ENCODE assay signal across 10 cellular contexts in the genomic region with DNA sequence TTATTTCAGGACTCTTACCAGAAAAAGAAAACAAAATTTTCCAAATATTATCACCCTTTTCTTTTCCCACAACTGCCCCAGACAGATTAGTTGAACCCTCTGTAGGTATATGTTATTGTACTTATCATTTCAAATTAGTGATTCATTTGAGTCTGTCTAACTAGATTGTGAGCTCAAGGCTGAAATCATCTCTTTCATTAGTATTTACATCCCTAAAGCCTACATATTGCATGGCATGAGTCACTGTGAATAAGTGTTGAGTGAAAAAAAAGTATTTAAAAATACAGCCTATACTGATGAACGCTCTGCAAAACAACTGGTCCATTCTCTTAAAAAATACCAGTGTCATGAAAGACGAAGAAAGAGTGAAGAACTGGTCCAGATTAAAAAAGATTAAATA. TPM values are rescaled to one million over a fixed set of nuclear protein-coding genes. Genes with fewer than 3 reads are reported as not detected.
"Had no signal": no experiment of that assay in that cellular context is flagged by ENCODE, and none has a peak within 500 bp of the region (broad histone marks: within the 10 kb centered on the region; RNA-seq: fewer than 3 reads in every experiment).

No MANE protein-coding gene starts in this region.

- ATAC-seq: HepG2, K562 had no signal

- DNase-seq: IMR-90, KBM-7, KG1 had no signal

- H3K27ac ChIP-seq: HL-60 had no signal

- H3K4me1 Mint-ChIP-seq: IgD-negative memory B cell had no signal

- H3K4me3 Mint-ChIP-seq: IgD-negative memory B cell had no signal

- H3K4me3 ChIP-seq: K562 had no signal

- H3K36me3 Mint-ChIP-seq: IgD-negative memory B cell had no signal

- H3K27ac Mint-ChIP-seq: IgD-negative memory B cell had no signal

- H3K9me3 Mint-ChIP-seq: IgD-negative memory B cell had no signal

- FAIRE-seq: HepG2, HTR-8/SVneo, K562 had no signal

- H3K27me3 Mint-ChIP-seq: IgD-negative memory B cell had no signal

RNA-seq across cellular contexts. Expression of a gene that starts 3.9 kb away (rescaled TPM):
- total RNA-seq: HepG2, HT-29, HT1080, IMR-90, K562 had no signal

RNA-seq across cellular contexts. Expression of a gene that starts 40.7 kb away (rescaled TPM):
- total RNA-seq: HepG2, HT-29, IMR-90 had no signal
